Comparison of ENCODE assay signal across 1 cellular context in the genomic region with DNA sequence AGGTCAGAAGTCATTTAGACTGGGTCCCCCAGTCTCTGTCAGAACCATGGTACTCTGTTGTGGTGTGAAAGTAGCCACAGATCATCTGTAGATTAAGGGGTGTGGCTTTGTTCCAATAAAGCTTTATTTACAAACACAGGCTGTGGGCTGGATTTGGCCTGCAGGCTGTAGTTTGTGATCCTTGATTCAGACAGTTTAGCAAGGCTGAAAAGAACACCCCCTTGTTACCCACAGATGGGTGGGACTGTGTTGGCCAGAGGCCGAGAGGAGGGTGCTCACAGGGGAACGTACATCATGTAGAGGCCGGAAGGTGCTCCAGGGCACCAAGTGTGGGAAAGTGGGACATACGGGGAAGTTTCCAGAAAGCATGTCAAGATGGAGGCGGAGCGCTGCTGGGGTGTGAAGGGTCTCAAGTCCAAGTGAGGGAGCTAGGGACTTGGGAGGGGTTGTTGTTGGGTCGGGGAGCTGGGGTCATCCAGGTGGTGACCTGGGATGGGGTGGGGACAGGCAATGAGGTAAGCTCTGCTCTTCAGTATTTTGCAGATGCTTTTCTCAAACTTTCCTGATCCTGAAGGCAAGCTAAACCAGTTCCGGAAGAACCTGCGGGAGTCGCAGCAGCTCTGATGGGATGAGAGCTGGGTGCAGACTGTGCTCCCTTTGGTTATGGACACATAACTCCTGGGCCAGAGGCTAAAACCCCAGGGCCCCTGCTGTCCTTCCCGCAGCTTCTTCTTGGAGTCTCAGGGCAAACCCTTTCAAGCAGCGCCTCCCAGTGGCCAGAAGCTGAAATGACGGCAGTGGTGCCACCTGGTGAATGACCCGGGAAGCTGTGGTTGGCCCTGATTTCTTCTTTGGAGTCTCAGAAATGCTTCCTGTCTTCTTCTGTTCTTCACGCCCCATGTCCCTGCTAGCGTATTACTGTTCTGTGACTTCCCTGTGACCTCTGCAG.
A peak's percentile ranks its signal among the peaks of the same experiment; 100 is the strongest.
TF ChIP-seq lines count a peak whose summit lies in the region.

No MANE protein-coding gene starts in this region.

TF ChIP-seq in GM12878, 131 proteins besides CTCF, POLR2A, EP300 and RAD21:
- TF ChIP-seq, protein P1, sequence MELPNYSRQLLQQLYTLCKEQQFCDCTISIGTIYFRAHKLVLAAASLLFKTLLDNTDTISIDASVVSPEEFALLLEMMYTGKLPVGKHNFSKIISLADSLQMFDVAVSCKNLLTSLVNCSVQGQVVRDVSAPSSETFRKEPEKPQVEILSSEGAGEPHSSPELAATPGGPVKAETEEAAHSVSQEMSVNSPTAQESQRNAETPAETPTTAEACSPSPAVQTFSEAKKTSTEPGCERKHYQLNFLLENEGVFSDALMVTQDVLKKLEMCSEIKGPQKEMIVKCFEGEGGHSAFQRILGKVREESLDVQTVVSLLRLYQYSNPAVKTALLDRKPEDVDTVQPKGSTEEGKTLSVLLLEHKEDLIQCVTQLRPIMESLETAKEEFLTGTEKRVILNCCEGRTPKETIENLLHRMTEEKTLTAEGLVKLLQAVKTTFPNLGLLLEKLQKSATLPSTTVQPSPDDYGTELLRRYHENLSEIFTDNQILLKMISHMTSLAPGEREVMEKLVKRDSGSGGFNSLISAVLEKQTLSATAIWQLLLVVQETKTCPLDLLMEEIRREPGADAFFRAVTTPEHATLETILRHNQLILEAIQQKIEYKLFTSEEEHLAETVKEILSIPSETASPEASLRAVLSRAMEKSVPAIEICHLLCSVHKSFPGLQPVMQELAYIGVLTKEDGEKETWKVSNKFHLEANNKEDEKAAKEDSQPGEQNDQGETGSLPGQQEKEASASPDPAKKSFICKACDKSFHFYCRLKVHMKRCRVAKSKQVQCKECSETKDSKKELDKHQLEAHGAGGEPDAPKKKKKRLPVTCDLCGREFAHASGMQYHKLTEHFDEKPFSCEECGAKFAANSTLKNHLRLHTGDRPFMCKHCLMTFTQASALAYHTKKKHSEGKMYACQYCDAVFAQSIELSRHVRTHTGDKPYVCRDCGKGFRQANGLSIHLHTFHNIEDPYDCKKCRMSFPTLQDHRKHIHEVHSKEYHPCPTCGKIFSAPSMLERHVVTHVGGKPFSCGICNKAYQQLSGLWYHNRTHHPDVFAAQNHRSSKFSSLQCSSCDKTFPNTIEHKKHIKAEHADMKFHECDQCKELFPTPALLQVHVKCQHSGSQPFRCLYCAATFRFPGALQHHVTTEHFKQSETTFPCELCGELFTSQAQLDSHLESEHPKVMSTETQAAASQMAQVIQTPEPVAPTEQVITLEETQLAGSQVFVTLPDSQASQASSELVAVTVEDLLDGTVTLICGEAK (IDR thresholded peaks at IDR 0.05; ENCODE audit: borderline replicate concordance), result peak; percentile 71
